ENCODE assay signal across 13 cellular contexts in the genomic region with DNA sequence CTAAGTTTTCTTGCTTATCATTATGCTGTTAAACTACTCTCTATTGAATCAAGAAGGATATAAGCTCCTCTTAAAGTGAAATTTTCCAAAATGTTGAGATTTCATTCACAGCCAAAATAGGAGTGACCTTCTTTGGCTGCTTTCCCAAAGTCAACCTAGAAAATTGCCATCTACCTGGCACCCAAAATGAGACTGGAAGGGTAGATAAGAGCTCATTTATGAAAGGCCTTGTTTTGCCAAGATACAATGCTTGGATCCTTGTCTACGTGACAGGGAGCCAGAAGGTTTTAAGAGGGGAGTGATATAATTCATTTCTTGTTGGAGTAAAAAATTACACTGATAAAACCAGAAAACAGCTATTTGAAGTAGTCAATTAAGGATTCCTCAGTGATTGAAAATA.
DNase-seq lines count a peak whose midpoint lies in the region; ATAC-seq and FAIRE-seq lines count a peak whose summit lies in the region.
"Had no signal": no experiment of that assay in that cellular context is flagged by ENCODE, and none has a peak within 500 bp of the region (broad histone marks: within the 10 kb centered on the region; RNA-seq: fewer than 3 reads in every experiment).

No MANE protein-coding gene starts in this region.

- intact Hi-C loops in head of caudate nucleus (cut with DNase I), result no loop called here

- no peak for ATAC-seq in HG03469 (IDR thresholded peaks at IDR 0.05; ENCODE audit: unreplicated experiment)
- ATAC-seq: A549 had no signal

- no peak for FAIRE-seq in frontal cortex (lab: Jason Lieb, UNC)
- FAIRE-seq: A549 had no signal

- DNase-seq in NCI-H2227 (lab: John Stamatoyannopoulos, UW; ENCODE audit: unreplicated experiment) (peak; percentile 0), NCI-H2227 treated with DMSO at 0.1 percent for 48 hours (lab: John Stamatoyannopoulos, UW) (no peak), NCI-H69 (lab: John Stamatoyannopoulos, UW) (peak; percentile 69), cerebellum (ENCODE audit: low spot score) (peak; percentile 40), frontal cortex (ENCODE audit: low spot score in 2 of 2) (no peak), head of caudate nucleus (no peak)
- DNase-seq: AML-193; CD4-positive, alpha-beta T cell; DMS153; DMS79; GF-D8 had no signal

Comparison
In these comparisons a context has a peak if more than half of its experiments do, and no peak if none do; other contexts are left out.
1. DNase-seq: peak in NCI-H2227 (single experiment), NCI-H69 (single experiment) and cerebellum (single experiment); none in NCI-H2227 treated with DMSO at 0.1 percent for 48 hours (single experiment), frontal cortex (0 of 2) and head of caudate nucleus (0 of 42).